ENCODE assay signal across 1 cellular context in the genomic region with DNA sequence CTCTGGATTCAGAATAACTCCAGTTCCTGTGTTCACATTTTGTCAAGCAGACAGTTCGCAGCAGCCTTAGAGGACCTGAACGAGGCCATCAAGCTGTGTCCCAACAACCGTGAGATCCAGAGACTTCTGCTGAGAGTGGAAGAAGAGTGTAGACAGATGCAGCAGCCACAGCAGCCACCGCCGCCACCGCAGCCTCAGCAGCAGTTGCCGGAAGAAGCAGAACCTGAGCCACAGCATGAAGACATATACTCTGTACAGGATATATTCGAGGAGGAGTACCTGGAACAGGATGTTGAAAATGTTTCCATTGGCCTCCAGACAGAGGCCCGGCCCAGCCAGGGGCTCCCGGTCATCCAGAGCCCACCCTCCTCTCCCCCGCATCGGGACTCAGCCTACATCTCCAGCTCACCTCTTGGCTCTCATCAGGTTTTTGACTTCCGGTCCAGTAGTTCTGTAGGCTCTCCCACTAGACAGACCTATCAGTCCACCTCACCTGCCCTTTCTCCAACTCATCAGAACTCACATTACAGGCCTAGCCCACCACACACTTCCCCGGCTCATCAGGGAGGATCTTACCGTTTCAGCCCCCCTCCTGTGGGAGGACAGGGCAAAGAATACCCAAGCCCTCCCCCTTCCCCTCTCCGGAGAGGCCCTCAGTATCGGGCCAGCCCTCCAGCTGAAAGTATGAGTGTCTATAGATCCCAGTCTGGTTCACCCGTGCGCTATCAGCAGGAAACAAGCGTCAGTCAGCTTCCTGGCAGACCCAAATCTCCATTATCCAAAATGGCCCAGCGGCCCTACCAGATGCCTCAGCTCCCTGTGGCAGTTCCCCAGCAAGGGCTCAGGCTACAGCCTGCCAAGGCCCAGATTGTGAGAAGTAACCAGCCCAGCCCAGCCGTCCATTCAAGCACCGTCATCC.
TF ChIP-seq lines count a peak whose summit lies in the region.

No MANE protein-coding gene starts in this region.

TF ChIP-seq in K562, 482 proteins besides CTCF, POLR2A, EP300 and RAD21 (continues in another document):
- peak; percentile 95 for TF ChIP-seq CBFA2T2 (conservative IDR thresholded peaks at IDR 0.05)
- 0 out of 2 replicates have a peak, but pooled peaks have one; percentile 5 for TF ChIP-seq ZNF41 (CRISPR knock-in tag; conservative IDR thresholded peaks at IDR 0.05)
- peak; percentile 59; the same call in 1 of the 2 replicates for TF ChIP-seq SMARCE1 (IDR thresholded peaks at IDR 0.05)
- TF ChIP-seq, protein P1, sequence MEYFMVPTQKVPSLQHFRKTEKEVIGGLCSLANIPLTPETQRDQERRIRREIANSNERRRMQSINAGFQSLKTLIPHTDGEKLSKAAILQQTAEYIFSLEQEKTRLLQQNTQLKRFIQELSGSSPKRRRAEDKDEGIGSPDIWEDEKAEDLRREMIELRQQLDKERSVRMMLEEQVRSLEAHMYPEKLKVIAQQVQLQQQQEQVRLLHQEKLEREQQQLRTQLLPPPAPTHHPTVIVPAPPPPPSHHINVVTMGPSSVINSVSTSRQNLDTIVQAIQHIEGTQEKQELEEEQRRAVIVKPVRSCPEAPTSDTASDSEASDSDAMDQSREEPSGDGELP (CRISPR knock-in tag; IDR thresholded peaks at IDR 0.05; ENCODE audit: borderline replicate concordance): peak; percentile 72
- 0 out of 2 replicates have a peak, but pooled peaks have one; percentile 24 for TF ChIP-seq ZNF584 (CRISPR knock-in tag; IDR thresholded peaks at IDR 0.05; ENCODE audit: low read depth)
- peak; percentile 55 for TF ChIP-seq RBFOX2 (IDR thresholded peaks at IDR 0.05; ENCODE audit: low read depth, low read length)
- peak; percentile 30; the same call in 1 of the 2 replicates for TF ChIP-seq SOX6 (IDR thresholded peaks at IDR 0.05)
- TF ChIP-seq HDAC1 (IDR thresholded peaks at IDR 0.05): peak in 1 of 2 experiments; percentile 29; a peak in 1 of 4 replicates
- no peak for TF ChIP-seq ZNF3 (CRISPR knock-in tag; IDR thresholded peaks at IDR 0.05)
- TF ChIP-seq POLR2AphosphoS5 (IDR thresholded peaks at IDR 0.05; ENCODE audit: control insufficient read depth, insufficient read depth, low read depth, low read length): peak; percentile 87
- TF ChIP-seq, protein P2, sequence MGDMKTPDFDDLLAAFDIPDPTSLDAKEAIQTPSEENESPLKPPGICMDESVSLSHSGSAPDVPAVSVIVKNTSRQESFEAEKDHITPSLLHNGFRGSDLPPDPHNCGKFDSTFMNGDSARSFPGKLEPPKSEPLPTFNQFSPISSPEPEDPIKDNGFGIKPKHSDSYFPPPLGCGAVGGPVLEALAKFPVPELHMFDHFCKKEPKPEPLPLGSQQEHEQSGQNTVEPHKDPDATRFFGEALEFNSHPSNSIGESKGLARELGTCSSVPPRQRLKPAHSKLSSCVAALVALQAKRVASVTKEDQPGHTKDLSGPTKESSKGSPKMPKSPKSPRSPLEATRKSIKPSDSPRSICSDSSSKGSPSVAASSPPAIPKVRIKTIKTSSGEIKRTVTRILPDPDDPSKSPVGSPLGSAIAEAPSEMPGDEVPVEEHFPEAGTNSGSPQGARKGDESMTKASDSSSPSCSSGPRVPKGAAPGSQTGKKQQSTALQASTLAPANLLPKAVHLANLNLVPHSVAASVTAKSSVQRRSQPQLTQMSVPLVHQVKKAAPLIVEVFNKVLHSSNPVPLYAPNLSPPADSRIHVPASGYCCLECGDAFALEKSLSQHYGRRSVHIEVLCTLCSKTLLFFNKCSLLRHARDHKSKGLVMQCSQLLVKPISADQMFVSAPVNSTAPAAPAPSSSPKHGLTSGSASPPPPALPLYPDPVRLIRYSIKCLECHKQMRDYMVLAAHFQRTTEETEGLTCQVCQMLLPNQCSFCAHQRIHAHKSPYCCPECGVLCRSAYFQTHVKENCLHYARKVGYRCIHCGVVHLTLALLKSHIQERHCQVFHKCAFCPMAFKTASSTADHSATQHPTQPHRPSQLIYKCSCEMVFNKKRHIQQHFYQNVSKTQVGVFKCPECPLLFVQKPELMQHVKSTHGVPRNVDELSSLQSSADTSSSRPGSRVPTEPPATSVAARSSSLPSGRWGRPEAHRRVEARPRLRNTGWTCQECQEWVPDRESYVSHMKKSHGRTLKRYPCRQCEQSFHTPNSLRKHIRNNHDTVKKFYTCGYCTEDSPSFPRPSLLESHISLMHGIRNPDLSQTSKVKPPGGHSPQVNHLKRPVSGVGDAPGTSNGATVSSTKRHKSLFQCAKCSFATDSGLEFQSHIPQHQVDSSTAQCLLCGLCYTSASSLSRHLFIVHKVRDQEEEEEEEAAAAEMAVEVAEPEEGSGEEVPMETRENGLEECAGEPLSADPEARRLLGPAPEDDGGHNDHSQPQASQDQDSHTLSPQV (IDR thresholded peaks at IDR 0.05): peak; percentile 82; the same call in 1 of the 2 replicates
- TF ChIP-seq MYNN (IDR thresholded peaks at IDR 0.05): peak; percentile 39
- TF ChIP-seq MYNN (CRISPR knock-in tag; IDR thresholded peaks at IDR 0.05): no peak
- TF ChIP-seq DMBX1 (CRISPR knock-in tag; IDR thresholded peaks at IDR 0.05; ENCODE audit: borderline replicate concordance): peak; percentile 74
- peak; percentile 30; the same call in 1 of the 2 replicates for TF ChIP-seq GATAD2B (IDR thresholded peaks at IDR 0.05; ENCODE audit: borderline replicate concordance)
- peak; percentile 42; the same call in 1 of the 2 replicates for TF ChIP-seq CREM (IDR thresholded peaks at IDR 0.05; ENCODE audit: low read depth)
- 0 out of 2 replicates have a peak, but pooled peaks have one; percentile 12 for TF ChIP-seq TOE1 (IDR thresholded peaks at IDR 0.05; ENCODE audit: borderline replicate concordance)
- no peak for TF ChIP-seq TOE1 (CRISPR knock-in tag; IDR thresholded peaks at IDR 0.05; ENCODE audit: borderline replicate concordance, low read depth)
- TF ChIP-seq GATA2 (CRISPR knock-in tag; IDR thresholded peaks at IDR 0.05): peak; percentile 72; the same call in 1 of the 2 replicates
- no peak for TF ChIP-seq NUFIP1 (IDR thresholded peaks at IDR 0.05; ENCODE audit: partially characterized antibody)
- TF ChIP-seq HDAC3 (IDR thresholded peaks at IDR 0.05; ENCODE audit: borderline replicate concordance, partially characterized antibody): peak; percentile 69
- TF ChIP-seq PML (IDR thresholded peaks at IDR 0.05; ENCODE audit: low read length): peak; percentile 59; the same call in 1 of the 2 replicates
- TF ChIP-seq JUND (IDR thresholded peaks at IDR 0.05; ENCODE audit: borderline replicate concordance, low read depth, low read length): peak; percentile 5; the same call in 1 of the 2 replicates
- no peak for TF ChIP-seq JUND (tag; IDR thresholded peaks at IDR 0.05; ENCODE audit: borderline replicate concordance, low read depth, low read length)
- TF ChIP-seq, protein P3, sequence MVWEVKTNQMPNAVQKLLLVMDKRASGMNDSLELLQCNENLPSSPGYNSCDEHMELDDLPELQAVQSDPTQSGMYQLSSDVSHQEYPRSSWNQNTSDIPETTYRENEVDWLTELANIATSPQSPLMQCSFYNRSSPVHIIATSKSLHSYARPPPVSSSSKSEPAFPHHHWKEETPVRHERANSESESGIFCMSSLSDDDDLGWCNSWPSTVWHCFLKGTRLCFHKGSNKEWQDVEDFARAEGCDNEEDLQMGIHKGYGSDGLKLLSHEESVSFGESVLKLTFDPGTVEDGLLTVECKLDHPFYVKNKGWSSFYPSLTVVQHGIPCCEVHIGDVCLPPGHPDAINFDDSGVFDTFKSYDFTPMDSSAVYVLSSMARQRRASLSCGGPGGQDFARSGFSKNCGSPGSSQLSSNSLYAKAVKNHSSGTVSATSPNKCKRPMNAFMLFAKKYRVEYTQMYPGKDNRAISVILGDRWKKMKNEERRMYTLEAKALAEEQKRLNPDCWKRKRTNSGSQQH (CRISPR knock-in tag; IDR thresholded peaks at IDR 0.05): no peak
- peak; percentile 95 for TF ChIP-seq SMAD4 (CRISPR knock-in tag; conservative IDR thresholded peaks at IDR 0.05)
- TF ChIP-seq EGR1 (conservative IDR thresholded peaks at IDR 0.05): 0 out of 2 replicates have a peak, but pooled peaks have one; percentile 9
- peak; percentile 55; the same call in 1 of the 2 replicates for TF ChIP-seq NCOA1 (IDR thresholded peaks at IDR 0.05; ENCODE audit: low read depth)
- no peak for TF ChIP-seq TCFL5 (CRISPR knock-in tag; conservative IDR thresholded peaks at IDR 0.05)
- peak; percentile 38; the same call in 1 of the 2 replicates for TF ChIP-seq POLR2G (IDR thresholded peaks at IDR 0.05; ENCODE audit: low read depth, low read length)
- peak; percentile 90 for TF ChIP-seq TCF3 (CRISPR knock-in tag; IDR thresholded peaks at IDR 0.05)
- peak; percentile 94 for TF ChIP-seq NCOR1 (IDR thresholded peaks at IDR 0.05)
- peak; percentile 68; the same call in 1 of the 2 replicates for TF ChIP-seq PHB2 (IDR thresholded peaks at IDR 0.05; ENCODE audit: low read depth)
- no peak for TF ChIP-seq RBM14 (IDR thresholded peaks at IDR 0.05; ENCODE audit: borderline replicate concordance, insufficient read depth, low read depth, low read length)
- TF ChIP-seq, protein P4, sequence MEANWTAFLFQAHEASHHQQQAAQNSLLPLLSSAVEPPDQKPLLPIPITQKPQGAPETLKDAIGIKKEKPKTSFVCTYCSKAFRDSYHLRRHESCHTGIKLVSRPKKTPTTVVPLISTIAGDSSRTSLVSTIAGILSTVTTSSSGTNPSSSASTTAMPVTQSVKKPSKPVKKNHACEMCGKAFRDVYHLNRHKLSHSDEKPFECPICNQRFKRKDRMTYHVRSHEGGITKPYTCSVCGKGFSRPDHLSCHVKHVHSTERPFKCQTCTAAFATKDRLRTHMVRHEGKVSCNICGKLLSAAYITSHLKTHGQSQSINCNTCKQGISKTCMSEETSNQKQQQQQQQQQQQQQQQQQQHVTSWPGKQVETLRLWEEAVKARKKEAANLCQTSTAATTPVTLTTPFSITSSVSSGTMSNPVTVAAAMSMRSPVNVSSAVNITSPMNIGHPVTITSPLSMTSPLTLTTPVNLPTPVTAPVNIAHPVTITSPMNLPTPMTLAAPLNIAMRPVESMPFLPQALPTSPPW (CRISPR knock-in tag; IDR thresholded peaks at IDR 0.05): peak; percentile 54
- no peak for TF ChIP-seq ARID3A (IDR thresholded peaks at IDR 0.05; ENCODE audit: borderline replicate concordance, low read depth, low read length)
- TF ChIP-seq EHMT2 (IDR thresholded peaks at IDR 0.05): 0 out of 2 replicates have a peak, but pooled peaks have one; percentile 57
- 0 out of 2 replicates have a peak, but pooled peaks have one; percentile 38 for TF ChIP-seq LEF1 (IDR thresholded peaks at IDR 0.05)
- TF ChIP-seq HNRNPUL1 (IDR thresholded peaks at IDR 0.05; ENCODE audit: low read length): no peak
- TF ChIP-seq, protein P5, sequence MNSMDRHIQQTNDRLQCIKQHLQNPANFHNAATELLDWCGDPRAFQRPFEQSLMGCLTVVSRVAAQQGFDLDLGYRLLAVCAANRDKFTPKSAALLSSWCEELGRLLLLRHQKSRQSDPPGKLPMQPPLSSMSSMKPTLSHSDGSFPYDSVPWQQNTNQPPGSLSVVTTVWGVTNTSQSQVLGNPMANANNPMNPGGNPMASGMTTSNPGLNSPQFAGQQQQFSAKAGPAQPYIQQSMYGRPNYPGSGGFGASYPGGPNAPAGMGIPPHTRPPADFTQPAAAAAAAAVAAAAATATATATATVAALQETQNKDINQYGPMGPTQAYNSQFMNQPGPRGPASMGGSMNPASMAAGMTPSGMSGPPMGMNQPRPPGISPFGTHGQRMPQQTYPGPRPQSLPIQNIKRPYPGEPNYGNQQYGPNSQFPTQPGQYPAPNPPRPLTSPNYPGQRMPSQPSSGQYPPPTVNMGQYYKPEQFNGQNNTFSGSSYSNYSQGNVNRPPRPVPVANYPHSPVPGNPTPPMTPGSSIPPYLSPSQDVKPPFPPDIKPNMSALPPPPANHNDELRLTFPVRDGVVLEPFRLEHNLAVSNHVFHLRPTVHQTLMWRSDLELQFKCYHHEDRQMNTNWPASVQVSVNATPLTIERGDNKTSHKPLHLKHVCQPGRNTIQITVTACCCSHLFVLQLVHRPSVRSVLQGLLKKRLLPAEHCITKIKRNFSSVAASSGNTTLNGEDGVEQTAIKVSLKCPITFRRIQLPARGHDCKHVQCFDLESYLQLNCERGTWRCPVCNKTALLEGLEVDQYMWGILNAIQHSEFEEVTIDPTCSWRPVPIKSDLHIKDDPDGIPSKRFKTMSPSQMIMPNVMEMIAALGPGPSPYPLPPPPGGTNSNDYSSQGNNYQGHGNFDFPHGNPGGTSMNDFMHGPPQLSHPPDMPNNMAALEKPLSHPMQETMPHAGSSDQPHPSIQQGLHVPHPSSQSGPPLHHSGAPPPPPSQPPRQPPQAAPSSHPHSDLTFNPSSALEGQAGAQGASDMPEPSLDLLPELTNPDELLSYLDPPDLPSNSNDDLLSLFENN (IDR thresholded peaks at IDR 0.05; ENCODE audit: low read depth in 2 of 2, low read length in 2 of 2): peak in 1 of 2 experiments; percentile 76; a peak in 2 of 4 replicates
- TF ChIP-seq DPF2 (IDR thresholded peaks at IDR 0.05): peak; percentile 74
- TF ChIP-seq ZNF512 (tag; IDR thresholded peaks at IDR 0.05): no peak
- peak; percentile 30; the same call in 1 of the 2 replicates for TF ChIP-seq EP400 (IDR thresholded peaks at IDR 0.05)
- TF ChIP-seq CC2D1A (IDR thresholded peaks at IDR 0.05): peak; percentile 86; the same call in 1 of the 2 replicates
- peak in 2 of 3 experiments; percentile 65 to 80 for TF ChIP-seq YY1 (IDR thresholded peaks at IDR 0.05; ENCODE audit: borderline replicate concordance in 1 of 3, control insufficient read depth in 1 of 3, extremely low read depth in 1 of 3, insufficient read depth in 3 of 3, insufficient read length in 1 of 3, insufficient replicate concordance in 2 of 3, low read depth in 1 of 3, low read length in 2 of 3)
- TF ChIP-seq BHLHE40 (IDR thresholded peaks at IDR 0.05; ENCODE audit: low read length): peak; percentile 75
